Comparison of ENCODE assay signal across 22 cellular contexts in the genomic region with DNA sequence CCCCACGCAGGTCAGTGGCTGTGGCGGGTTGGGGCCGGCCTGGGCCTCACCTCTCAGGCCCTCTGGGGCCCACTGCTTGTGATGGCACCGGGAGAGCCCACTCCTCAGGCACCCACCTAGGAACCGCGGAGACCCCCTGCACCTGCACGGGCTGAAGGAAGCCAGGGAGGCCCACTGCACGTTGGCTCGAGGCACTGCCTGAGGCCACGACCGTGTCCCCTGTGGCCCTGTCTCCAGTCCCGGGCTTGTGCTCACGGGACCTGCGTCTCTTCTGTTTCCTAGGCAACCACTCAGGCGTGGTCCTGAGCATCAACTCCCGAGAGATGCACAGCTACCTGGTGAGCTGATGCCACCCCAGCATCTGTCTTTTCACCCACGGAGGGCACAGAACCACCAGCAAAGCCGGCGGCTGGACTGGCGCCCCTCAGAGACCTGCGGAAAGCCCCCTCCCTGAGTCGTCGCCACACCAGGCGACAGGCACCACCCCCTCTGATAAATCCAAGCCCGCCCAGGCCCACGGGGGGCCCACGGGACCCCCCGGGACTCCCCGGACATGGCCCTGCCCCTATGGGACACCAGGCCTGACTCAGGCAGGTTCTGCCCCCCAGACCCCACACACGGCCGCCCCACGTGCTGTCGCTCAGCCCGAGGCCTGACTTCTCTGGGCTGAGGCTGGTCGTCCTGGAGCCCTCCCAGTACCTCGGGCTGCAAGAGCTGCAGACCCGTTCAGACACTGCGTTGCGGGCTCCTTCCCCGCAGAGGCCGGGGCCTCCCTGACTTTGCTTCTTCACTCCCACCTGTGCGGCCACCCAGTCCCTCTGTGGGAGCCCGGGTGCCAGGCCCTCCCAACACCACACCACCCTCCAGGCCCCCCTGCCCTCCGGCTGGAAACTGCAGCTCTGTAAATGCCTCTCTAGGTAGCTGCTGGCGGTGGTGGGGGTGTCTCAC.
DNase-seq lines count a peak whose midpoint lies in the region; ATAC-seq, FAIRE-seq and TF ChIP-seq lines count a peak whose summit lies in the region.
"Had no signal": no experiment of that assay in that cellular context is flagged by ENCODE, and none has a peak within 500 bp of the region (broad histone marks: within the 10 kb centered on the region; RNA-seq: fewer than 3 reads in every experiment).

No MANE protein-coding gene starts in this region.

- TF ChIP-seq CTCF in K562 (IDR thresholded peaks at IDR 0.05 in 2 of 3, conservative IDR thresholded peaks at IDR 0.05 in 1 of 3; ENCODE audit: insufficient read depth in 2 of 3, low read depth in 1 of 3, low read length in 3 of 3) (no peak), lower lobe of right lung (IDR thresholded peaks at IDR 0.05) (no peak), breast epithelium (IDR thresholded peaks at IDR 0.05) (no peak)

- ATAC-seq in Right ventricle myocardium superior (ENCODE audit: poor library complexity) (no peak), Right ventricle myocardium inferior (no peak), K562 (no peak), lower lobe of right lung (no peak), GM19455 (IDR thresholded peaks at IDR 0.05; ENCODE audit: unreplicated experiment) (no peak)
- ATAC-seq: GM23338 had no signal

- H3K9me3 ChIP-seq in BLaER1 = no peaks in the 10 kb centered on the region
- peaks cover 3% of the 10 kb centered on the region; the same call in 1 of the 2 replicates for H3K9me3 ChIP-seq in K562 (replicated peaks; ENCODE audit: control insufficient read depth, insufficient read depth, low read depth, low read length)
- no peaks in the 10 kb centered on the region for H3K9me3 ChIP-seq in lower lobe of right lung
- peaks cover 0 to 6% of the 10 kb centered on the region in 2 donors for H3K9me3 ChIP-seq in breast epithelium

- H3K27ac ChIP-seq in BLaER1 (no peak overlapping the region), K562 (ENCODE audit: extremely low read depth, low read depth, low read length) (no peak overlapping the region), lower lobe of right lung (no peak overlapping the region), breast epithelium (no peak overlapping the region)
- H3K27ac ChIP-seq: HL-60 had no signal

- peaks cover 12% of the 10 kb centered on the region; the same call in 1 of the 2 replicates for H3K36me3 ChIP-seq in BLaER1
- no peaks in the 10 kb centered on the region for H3K36me3 ChIP-seq in K562 (ENCODE audit: control insufficient read depth, insufficient read depth, low read length)
- no peaks in the 10 kb centered on the region for H3K36me3 ChIP-seq in lower lobe of right lung
- no peaks in the 10 kb centered on the region for H3K36me3 ChIP-seq in breast epithelium

- no peak for FAIRE-seq in K562 (lab: Jason Lieb, UNC)
- FAIRE-seq: GM12892, GM18507, H54 had no signal

- 3% methylated on average over 36 of the region's 45 CpGs for WGBS in K562 (ENCODE audit: insufficient coverage, low coverage, missing lambda C conversion rate)

- H3K4me1 ChIP-seq in BLaER1 (peaks cover 70% of the 10 kb centered on the region), K562 (replicated peaks in 1 of 2; ENCODE audit: control insufficient read depth in 2 of 2, insufficient read depth in 2 of 2, low read length in 2 of 2) (peaks cover 0 to 12% of the 10 kb centered on the region in 2 experiments; a peak in 1 of 5 replicates), lower lobe of right lung (no peaks in the 10 kb centered on the region), breast epithelium (no peaks in the 10 kb centered on the region)

- H3K4me3 ChIP-seq in BLaER1 (no peak overlapping the region), K562 (no peak overlapping the region), lower lobe of right lung (no peak overlapping the region), breast epithelium (no peak overlapping the region)
- H3K4me3 ChIP-seq: GM23338 had no signal

- intact Hi-C loops in Right ventricle myocardium superior (cut with DNase I) (no loop called here), Right ventricle myocardium inferior (cut with DNase I) (no loop called here), K562 (cut with micrococcal nuclease) (no loop called here), lower lobe of right lung (cut with DNase I) (no loop called here), breast epithelium (cut with DNase I; ENCODE audit: low total_unique reads) (no loop called here)

- no peak for TF ChIP-seq RAD21 in K562 (CRISPR knock-in tag; conservative IDR thresholded peaks at IDR 0.05 in 1 of 2, IDR thresholded peaks at IDR 0.05 in 1 of 2)

- no peak for TF ChIP-seq EP300 in K562 (IDR thresholded peaks at IDR 0.05; ENCODE audit: low read length)

- H3K4me2 ChIP-seq in BLaER1 (peak overlapping the region; percentile 45), K562 (ENCODE audit: insufficient read depth, low read length) (no peak overlapping the region)
- H3K4me2 ChIP-seq: GM23338 had no signal

- CTCF ChIA-PET in K562 (lab: Yijun Ruan, JAX; ENCODE audit: low intra/inter-chr PET ratio) = no interaction called here

- no peaks in the 10 kb centered on the region for H3K79me2 ChIP-seq in K562 (ENCODE audit: control insufficient read depth, insufficient read depth, low read length)

- no peaks in the 10 kb centered on the region for H3K9me1 ChIP-seq in K562 (ENCODE audit: control insufficient read depth, insufficient read depth, low read length)

- no peaks in the 10 kb centered on the region for H4K20me1 ChIP-seq in BLaER1
- no peaks in the 10 kb centered on the region for H4K20me1 ChIP-seq in K562 (replicated peaks; ENCODE audit: control insufficient read depth, insufficient read depth, low read length)

- DNase-seq in Right ventricle myocardium superior = peak; percentile 35
- DNase-seq in Right ventricle myocardium inferior (ENCODE audit: missing footprints) = no peak
- no peak for DNase-seq in K562 (ENCODE audit: extremely low read depth in 1 of 4, low spot score in 3 of 4)
- peak; percentile 32 for DNase-seq in lower lobe of right lung
- DNase-seq in A172 (ENCODE audit: low spot score) = no peak
- DNase-seq in breast epithelium (ENCODE audit: low spot score in 2 of 2) = no peak
- DNase-seq: 8988T; C1 segment of cervical spinal cord; CD4-positive, CD25-positive, alpha-beta regulatory T cell; COR-L47; DMS 273 treated with DMSO at 0.1 percent for 48 hours; DMS79; GDM1; HCEC 1CT; HFFc6 had no signal

- POLR2A ChIA-PET in K562 (lab: Yijun Ruan, JAX) = interaction anchor here (0.6 kb wide), 1 partner anchor 12 kb away, joined by 3 read pairs; no protein-coding TSS in a partner anchor

- TF ChIP-seq POLR2A in K562 (conservative IDR thresholded peaks at IDR 0.05) (no peak), breast epithelium (IDR thresholded peaks at IDR 0.05) (no peak)

- H3K27me3 ChIP-seq in BLaER1 (no peaks in the 10 kb centered on the region), K562 (ENCODE audit: control insufficient read depth in 2 of 2, insufficient read depth in 2 of 2, low read length in 2 of 2) (peaks cover 14 to 67% of the 10 kb centered on the region in 2 experiments; a peak in 3 of 5 replicates), lower lobe of right lung (ENCODE audit: low read depth) (no peaks in the 10 kb centered on the region), breast epithelium (no peaks in the 10 kb centered on the region)

- no peak overlapping the region for H2AFZ ChIP-seq in K562 (ENCODE audit: low read depth, low read length)
- H2AFZ ChIP-seq: GM23338 had no signal

- in situ Hi-C loops in K562 (cut with MboI) = no loop called here

- no peak overlapping the region for H3K9ac ChIP-seq in BLaER1
- H3K9ac ChIP-seq in K562 (ENCODE audit: insufficient read depth in 1 of 2, low read depth in 2 of 2, low read length in 2 of 2) = no peak overlapping the region

- no TSS peak for BruUV-seq in K562 (replicated peaks; lab: Mats Ljungman, UMichigan)

TF ChIP-seq in K562, 482 proteins besides CTCF, POLR2A, EP300 and RAD21 (continues in another document):
- TF ChIP-seq, protein P1, sequence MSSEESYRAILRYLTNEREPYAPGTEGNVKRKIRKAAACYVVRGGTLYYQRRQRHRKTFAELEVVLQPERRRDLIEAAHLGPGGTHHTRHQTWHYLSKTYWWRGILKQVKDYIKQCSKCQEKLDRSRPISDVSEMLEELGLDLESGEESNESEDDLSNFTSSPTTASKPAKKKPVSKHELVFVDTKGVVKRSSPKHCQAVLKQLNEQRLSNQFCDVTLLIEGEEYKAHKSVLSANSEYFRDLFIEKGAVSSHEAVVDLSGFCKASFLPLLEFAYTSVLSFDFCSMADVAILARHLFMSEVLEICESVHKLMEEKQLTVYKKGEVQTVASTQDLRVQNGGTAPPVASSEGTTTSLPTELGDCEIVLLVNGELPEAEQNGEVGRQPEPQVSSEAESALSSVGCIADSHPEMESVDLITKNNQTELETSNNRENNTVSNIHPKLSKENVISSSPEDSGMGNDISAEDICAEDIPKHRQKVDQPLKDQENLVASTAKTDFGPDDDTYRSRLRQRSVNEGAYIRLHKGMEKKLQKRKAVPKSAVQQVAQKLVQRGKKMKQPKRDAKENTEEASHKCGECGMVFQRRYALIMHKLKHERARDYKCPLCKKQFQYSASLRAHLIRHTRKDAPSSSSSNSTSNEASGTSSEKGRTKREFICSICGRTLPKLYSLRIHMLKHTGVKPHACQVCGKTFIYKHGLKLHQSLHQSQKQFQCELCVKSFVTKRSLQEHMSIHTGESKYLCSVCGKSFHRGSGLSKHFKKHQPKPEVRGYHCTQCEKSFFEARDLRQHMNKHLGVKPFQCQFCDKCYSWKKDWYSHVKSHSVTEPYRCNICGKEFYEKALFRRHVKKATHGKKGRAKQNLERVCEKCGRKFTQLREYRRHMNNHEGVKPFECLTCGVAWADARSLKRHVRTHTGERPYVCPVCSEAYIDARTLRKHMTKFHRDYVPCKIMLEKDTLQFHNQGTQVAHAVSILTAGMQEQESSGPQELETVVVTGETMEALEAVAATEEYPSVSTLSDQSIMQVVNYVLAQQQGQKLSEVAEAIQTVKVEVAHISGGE (CRISPR knock-in tag; IDR thresholded peaks at IDR 0.05) = no peak

Comparison
In these comparisons a context has a peak if more than half of its experiments do, and no peak if none do; other contexts are left out.
1. DNase-seq: peak in Right ventricle myocardium superior (single experiment) and lower lobe of right lung (single experiment); none in Right ventricle myocardium inferior (single experiment), K562 (0 of 4), A172 (single experiment) and breast epithelium (0 of 2).